23 cellular contexts compared by ENCODE assay signal in the genomic region with DNA sequence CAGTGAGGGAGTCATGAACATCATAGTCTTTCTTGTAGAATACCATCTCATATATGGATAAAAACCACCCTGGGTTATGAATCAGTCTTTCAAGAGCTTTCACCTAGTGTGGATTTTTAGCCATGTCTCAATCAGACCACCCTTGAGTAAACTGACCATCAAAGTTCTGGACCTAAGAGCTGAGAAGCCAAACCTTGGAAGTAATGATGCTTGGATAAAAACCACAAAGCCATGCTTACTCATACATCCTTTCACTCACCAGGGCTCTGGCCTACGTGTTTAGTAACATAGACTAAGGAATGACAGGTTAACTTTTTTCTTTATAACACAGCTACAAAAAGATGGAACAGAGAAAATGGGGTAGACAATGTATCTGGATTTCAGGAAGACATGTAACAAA.
DNase-seq lines count a peak whose midpoint lies in the region; ATAC-seq and TF ChIP-seq lines count a peak whose summit lies in the region.
"Had no signal": no experiment of that assay in that cellular context is flagged by ENCODE, and none has a peak within 500 bp of the region (broad histone marks: within the 10 kb centered on the region; RNA-seq: fewer than 3 reads in every experiment).

No MANE protein-coding gene starts in this region.

- no peaks in the 10 kb centered on the region for H3K9me3 ChIP-seq in T-helper 17 cell (ENCODE audit: control insufficient read depth, low read length, poor library complexity, severe bottlenecking)
- H3K9me3 ChIP-seq: adrenal gland, heart left ventricle, MG63, neutrophil, uterus had no signal

- peak; percentile 22 for DNase-seq in EL
- peak; percentile 44 for DNase-seq in RPMI7951 (ENCODE audit: low read depth)
- DNase-seq in epithelial cell of proximal tubule (ENCODE audit: low read depth), result peak; percentile 48
- no peak for DNase-seq in nephron progenitor cell
- DNase-seq in naive thymus-derived CD8-positive, alpha-beta T cell, result no peak
- no peak for DNase-seq in T-helper 17 cell
- DNase-seq: activated B cell treated with CpG ODN at 0.5 μM for 24 hours; activated CD4-positive, alpha-beta T cell treated with anti-CD3 and anti-CD28 coated beads, Interleukin-2, amount 50 U/mL, for 48 hours; activated effector memory CD4-positive, alpha-beta T cell treated with anti-CD3 and anti-CD28 coated beads, Interleukin-2, amount 50 U/mL, for 16 hours; adrenal gland; C1 segment of cervical spinal cord; Calu3; effector memory CD4-positive, alpha-beta T cell; heart left ventricle; MG63; NCI-H1436 treated with DMSO at 0.1 percent for 48 hours; NCI-H526 treated with DMSO at 0.1 percent for 48 hours; SHP77 treated with DMSO at 0.1 percent for 48 hours; T-helper 2 cell; uterus had no signal

- POLR2A ChIA-PET in naive thymus-derived CD8-positive, alpha-beta T cell (lab: Charles Lee), result no interaction called here

- H3K36me3 Mint-ChIP-seq in nephron progenitor cell (ENCODE audit: low read depth) (peaks cover 10% of the 10 kb centered on the region), T-helper 17 cell (ENCODE audit: low read depth) (no peaks in the 10 kb centered on the region)
- peaks cover 3 to 10% (median 3%) of the 10 kb centered on the region in 3 donors for H3K36me3 Mint-ChIP-seq in naive thymus-derived CD8-positive, alpha-beta T cell

- H3K9me3 Mint-ChIP-seq in nephron progenitor cell, result peaks cover 10% of the 10 kb centered on the region
- peaks cover 0 to 10% (median 3%) of the 10 kb centered on the region in 9 donors for H3K9me3 Mint-ChIP-seq in naive thymus-derived CD8-positive, alpha-beta T cell
- H3K9me3 Mint-ChIP-seq: activated B cell treated with CpG ODN at 0.5 μM for 24 hours had no signal

- H3K27me3 Mint-ChIP-seq in nephron progenitor cell (ENCODE audit: low read depth, poor library complexity), result peaks cover 3% of the 10 kb centered on the region
- H3K27me3 Mint-ChIP-seq in naive thymus-derived CD8-positive, alpha-beta T cell, result no peaks in the 10 kb centered on the region
- H3K27me3 Mint-ChIP-seq in T-helper 17 cell, result no peaks in the 10 kb centered on the region
- H3K27me3 Mint-ChIP-seq: activated B cell treated with CpG ODN at 0.5 μM for 24 hours had no signal

- TF ChIP-seq CTCF in epithelial cell of proximal tubule (conservative IDR thresholded peaks at IDR 0.05; ENCODE audit: low read depth, low read length) (no peak), nephron progenitor cell (IDR thresholded peaks at IDR 0.05) (no peak)

- H3K4me1 Mint-ChIP-seq in nephron progenitor cell (peaks cover 37% of the 10 kb centered on the region), T-helper 17 cell (peaks cover 6% of the 10 kb centered on the region)
- peaks cover 0 to 3% (median 1%) of the 10 kb centered on the region in 4 donors for H3K4me1 Mint-ChIP-seq in naive thymus-derived CD8-positive, alpha-beta T cell
- H3K4me1 Mint-ChIP-seq: activated B cell treated with CpG ODN at 0.5 μM for 24 hours had no signal

- no peak for ATAC-seq in naive thymus-derived CD8-positive, alpha-beta T cell
- ATAC-seq in HG02852 (IDR thresholded peaks at IDR 0.05; ENCODE audit: unreplicated experiment), result no peak
- no peak for ATAC-seq in HG03378 (IDR thresholded peaks at IDR 0.05; ENCODE audit: unreplicated experiment)
- no peak for ATAC-seq in T-helper 17 cell
- ATAC-seq: heart left ventricle had no signal

- no peak overlapping the region for H3K4me3 ChIP-seq in epithelial cell of proximal tubule (ENCODE audit: low read depth, low read length)
- H3K4me3 ChIP-seq: adrenal gland, heart left ventricle, MG63, uterus had no signal

- no peak overlapping the region for H3K4me3 Mint-ChIP-seq in nephron progenitor cell
- H3K4me3 Mint-ChIP-seq in naive thymus-derived CD8-positive, alpha-beta T cell, result no peak overlapping the region
- no peak overlapping the region for H3K4me3 Mint-ChIP-seq in T-helper 17 cell
- H3K4me3 Mint-ChIP-seq: activated B cell treated with CpG ODN at 0.5 μM for 24 hours had no signal

- H3K27ac Mint-ChIP-seq in nephron progenitor cell (peak overlapping the region; percentile 67), T-helper 17 cell (no peak overlapping the region)
- H3K27ac Mint-ChIP-seq in naive thymus-derived CD8-positive, alpha-beta T cell, result no peak overlapping the region
- H3K27ac Mint-ChIP-seq: activated B cell treated with CpG ODN at 0.5 μM for 24 hours had no signal

Comparison
In these comparisons a context has a peak if more than half of its experiments do, and no peak if none do; other contexts are left out.
1. DNase-seq: peak in EL (single experiment), RPMI7951 (single experiment) and epithelial cell of proximal tubule (single experiment); none in nephron progenitor cell (single experiment), naive thymus-derived CD8-positive, alpha-beta T cell (0 of 10) and T-helper 17 cell (0 of 3).